ENCODE assay signal across 14 cellular contexts in the genomic region with DNA sequence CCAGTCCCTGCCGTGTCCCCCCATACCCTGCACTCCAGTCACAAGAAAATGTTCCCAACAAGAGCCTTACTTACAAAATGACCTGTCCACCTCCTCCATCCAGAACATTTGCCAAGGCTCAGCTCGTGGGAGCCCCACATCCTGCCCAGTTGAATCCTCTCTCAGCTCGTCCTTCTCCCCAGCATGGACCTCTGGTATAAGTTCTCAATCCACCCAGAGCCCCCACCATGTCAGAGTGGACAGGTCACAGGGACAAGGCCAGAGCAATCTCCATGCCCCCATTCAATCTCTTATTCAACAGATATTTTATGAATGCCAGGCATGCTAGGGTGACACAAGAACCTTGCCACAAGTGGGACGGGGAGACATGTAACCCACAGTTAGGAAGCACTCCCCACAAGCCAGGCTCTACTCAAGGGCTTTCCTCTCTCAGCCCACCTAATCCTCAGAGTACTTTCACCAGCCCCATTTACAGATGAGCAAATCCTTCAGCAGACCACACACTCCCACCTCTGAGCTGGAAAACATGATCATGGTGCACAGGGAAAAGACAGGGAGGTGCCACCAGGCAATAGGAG. TPM values are rescaled to one million over a fixed set of nuclear protein-coding genes. Genes with fewer than 3 reads are reported as not detected.
DNase-seq lines count a peak whose midpoint lies in the region; ATAC-seq and TF ChIP-seq lines count a peak whose summit lies in the region.
"Had no signal": no experiment of that assay in that cellular context is flagged by ENCODE, and none has a peak within 500 bp of the region (broad histone marks: within the 10 kb centered on the region; RNA-seq: fewer than 3 reads in every experiment).

No MANE protein-coding gene starts in this region.

- TF ChIP-seq CTCF in RWPE1 (conservative IDR thresholded peaks at IDR 0.05; ENCODE audit: low read depth): no peak
- no peak for TF ChIP-seq CTCF in endothelial cell (IDR thresholded peaks at IDR 0.05; ENCODE audit: unreplicated experiment)

- H3K27ac Mint-ChIP-seq in activated CD4-positive, alpha-beta T cell treated with anti-CD3 and anti-CD28 coated beads for 36 hours: peak overlapping the region; percentile 91
- H3K27ac Mint-ChIP-seq in endothelial cell (ENCODE audit: unreplicated experiment): peak overlapping the region; percentile 58
- peak overlapping the region; percentile 92 for H3K27ac Mint-ChIP-seq in stimulated activated naive B cell treated with anti-CD40 and anti-IgM and Interleukin-4, amounts not matched to agents 10 μg/mL and 1 μg/mL and 100 μg/mL, for 72 hours
- H3K27ac Mint-ChIP-seq: nephron progenitor cell had no signal

- POLR2A ChIA-PET in activated CD4-positive, alpha-beta T cell treated with anti-CD3 and anti-CD28 coated beads for 36 hours (lab: Charles Lee): interaction anchor here (0.5 to 0.6 kb wide), 3 partner anchors 14 to 329 kb away, joined by 3 read pairs; no protein-coding TSS in a partner anchor
- POLR2A ChIA-PET in RWPE1 (lab: Yijun Ruan, JAX; ENCODE audit: low non-redundant PET): no interaction called here

- peaks cover 84% of the 10 kb centered on the region for H3K4me1 Mint-ChIP-seq in activated CD4-positive, alpha-beta T cell treated with anti-CD3 and anti-CD28 coated beads for 36 hours
- H3K4me1 Mint-ChIP-seq in endothelial cell (ENCODE audit: unreplicated experiment): peaks cover 23% of the 10 kb centered on the region
- H3K4me1 Mint-ChIP-seq in stimulated activated naive B cell treated with anti-CD40 and anti-IgM and Interleukin-4, amounts not matched to agents 10 μg/mL and 1 μg/mL and 100 μg/mL, for 72 hours: peaks cover 61 to 76% of the 10 kb centered on the region in 2 donors
- H3K4me1 Mint-ChIP-seq: nephron progenitor cell had no signal

- peaks cover 55% of the 10 kb centered on the region for H3K36me3 Mint-ChIP-seq in activated CD4-positive, alpha-beta T cell treated with anti-CD3 and anti-CD28 coated beads for 36 hours (ENCODE audit: low read depth)
- peaks cover 59% of the 10 kb centered on the region for H3K36me3 Mint-ChIP-seq in endothelial cell (ENCODE audit: low read depth, unreplicated experiment)
- H3K36me3 Mint-ChIP-seq in stimulated activated naive B cell treated with anti-CD40 and anti-IgM and Interleukin-4, amounts not matched to agents 10 μg/mL and 1 μg/mL and 100 μg/mL, for 72 hours: peaks cover 56 to 73% of the 10 kb centered on the region in 2 donors

- DNase-seq in activated CD4-positive, alpha-beta T cell treated with anti-CD3 and anti-CD28 coated beads for 36 hours: no peak
- no peak for DNase-seq in activated CD4-positive, alpha-beta T cell treated with anti-CD3 and anti-CD28 coated beads, Interleukin-2, amount 50 U/mL, for 1 hour
- DNase-seq in RWPE1 (ENCODE audit: low spot score): no peak
- no peak for DNase-seq in endothelial cell (ENCODE audit: low spot score)
- DNase-seq in stimulated activated naive B cell treated with anti-CD40 and anti-IgM and Interleukin-4, amounts not matched to agents 10 μg/mL and 1 μg/mL and 100 μg/mL, for 72 hours: no peak
- no peak for DNase-seq in NCI-H510A (lab: John Stamatoyannopoulos, UW)
- DNase-seq: activated CD4-positive, alpha-beta T cell treated with anti-CD3 and anti-CD28 coated beads for 48 hours; brain microvascular endothelial cell; nephron progenitor cell; stimulated activated CD4-positive, alpha-beta T cell treated with anti-CD3 and anti-CD28 coated beads, Interleukin-15, amount 100 ng/mL, for 24 hours had no signal

- no peak for ATAC-seq in activated CD4-positive, alpha-beta T cell treated with anti-CD3 and anti-CD28 coated beads for 36 hours
- ATAC-seq in stimulated activated naive B cell treated with anti-CD40 and anti-IgM and Interleukin-4, amounts not matched to agents 10 μg/mL and 1 μg/mL and 100 μg/mL, for 72 hours (replicated peaks): no peak
- ATAC-seq in HG03460 (IDR thresholded peaks at IDR 0.05; ENCODE audit: unreplicated experiment): no peak
- no peak for ATAC-seq in HG02588 (IDR thresholded peaks at IDR 0.05; ENCODE audit: unreplicated experiment)
- ATAC-seq: esophagus mucosa had no signal

- peak overlapping the region; percentile 96 for H3K27ac ChIP-seq in RWPE1
- H3K27ac ChIP-seq: brain microvascular endothelial cell, SJSA1 had no signal

- intact Hi-C loops in activated CD4-positive, alpha-beta T cell treated with anti-CD3 and anti-CD28 coated beads for 36 hours (cut with DNase I, micrococcal nuclease): no loop called here

- H3K9me3 Mint-ChIP-seq in activated CD4-positive, alpha-beta T cell treated with anti-CD3 and anti-CD28 coated beads for 36 hours (ENCODE audit: low read depth): no peaks in the 10 kb centered on the region
- no peaks in the 10 kb centered on the region for H3K9me3 Mint-ChIP-seq in endothelial cell (ENCODE audit: unreplicated experiment)
- no peaks in the 10 kb centered on the region for H3K9me3 Mint-ChIP-seq in stimulated activated naive B cell treated with anti-CD40 and anti-IgM and Interleukin-4, amounts not matched to agents 10 μg/mL and 1 μg/mL and 100 μg/mL, for 72 hours
- H3K9me3 Mint-ChIP-seq: nephron progenitor cell had no signal

- peak overlapping the region; percentile 37 for H3K4me3 Mint-ChIP-seq in activated CD4-positive, alpha-beta T cell treated with anti-CD3 and anti-CD28 coated beads for 36 hours
- H3K4me3 Mint-ChIP-seq in endothelial cell (ENCODE audit: unreplicated experiment): peak overlapping the region; percentile 61
- H3K4me3 Mint-ChIP-seq in stimulated activated naive B cell treated with anti-CD40 and anti-IgM and Interleukin-4, amounts not matched to agents 10 μg/mL and 1 μg/mL and 100 μg/mL, for 72 hours: peak overlapping the region; percentile 28 to 55
- H3K4me3 Mint-ChIP-seq: nephron progenitor cell had no signal

- CTCF ChIA-PET in activated CD4-positive, alpha-beta T cell treated with anti-CD3 and anti-CD28 coated beads for 36 hours (lab: Charles Lee): interaction anchor here (0.5 to 1.0 kb wide), 4 partner anchors 11 to 785 kb away, joined by 3 to 5 read pairs (median 3); no protein-coding TSS in a partner anchor
- CTCF ChIA-PET in RWPE1 (lab: Yijun Ruan, JAX): interaction anchor here (0.6 kb wide), 2 partner anchors 12 to 89 kb away, joined by 6 read pairs; no protein-coding TSS in a partner anchor

- H3K27me3 Mint-ChIP-seq in activated CD4-positive, alpha-beta T cell treated with anti-CD3 and anti-CD28 coated beads for 36 hours: no peaks in the 10 kb centered on the region
- H3K27me3 Mint-ChIP-seq in endothelial cell (ENCODE audit: unreplicated experiment): peaks cover 10% of the 10 kb centered on the region
- no peaks in the 10 kb centered on the region for H3K27me3 Mint-ChIP-seq in stimulated activated naive B cell treated with anti-CD40 and anti-IgM and Interleukin-4, amounts not matched to agents 10 μg/mL and 1 μg/mL and 100 μg/mL, for 72 hours

RNA-seq across cellular contexts. Expression of a gene that starts 15.1 kb away (rescaled TPM):
- total RNA-seq in activated CD4-positive, alpha-beta T cell treated with anti-CD3 and anti-CD28 coated beads for 36 hours: 10 to 100 TPM; 25.9 to 27.3 TPM
- 27.1 TPM for total RNA-seq in endothelial cell (ENCODE audit: unreplicated experiment)

RNA-seq across cellular contexts. Expression of a gene that starts 17.7 kb away (rescaled TPM):
- total RNA-seq in activated CD4-positive, alpha-beta T cell treated with anti-CD3 and anti-CD28 coated beads for 36 hours: 10 to 100 TPM; 11.9 to 15.2 TPM
- 13.9 TPM for total RNA-seq in endothelial cell (ENCODE audit: unreplicated experiment)

RNA-seq across cellular contexts. Expression of a gene that starts 40.0 kb away (rescaled TPM):
- 10 to 100 TPM; 32.6 to 43.5 TPM for total RNA-seq in activated CD4-positive, alpha-beta T cell treated with anti-CD3 and anti-CD28 coated beads for 36 hours
- 54.4 TPM for total RNA-seq in endothelial cell (ENCODE audit: unreplicated experiment)

RNA-seq across cellular contexts. Expression of a gene that starts 52.5 kb away (rescaled TPM):
- 10 to 100 TPM; 65.5 to 66.4 TPM for total RNA-seq in activated CD4-positive, alpha-beta T cell treated with anti-CD3 and anti-CD28 coated beads for 36 hours
- total RNA-seq in endothelial cell (ENCODE audit: unreplicated experiment): 109 TPM
